Comparison of ENCODE assay signal across 15 cellular contexts in the genomic region with DNA sequence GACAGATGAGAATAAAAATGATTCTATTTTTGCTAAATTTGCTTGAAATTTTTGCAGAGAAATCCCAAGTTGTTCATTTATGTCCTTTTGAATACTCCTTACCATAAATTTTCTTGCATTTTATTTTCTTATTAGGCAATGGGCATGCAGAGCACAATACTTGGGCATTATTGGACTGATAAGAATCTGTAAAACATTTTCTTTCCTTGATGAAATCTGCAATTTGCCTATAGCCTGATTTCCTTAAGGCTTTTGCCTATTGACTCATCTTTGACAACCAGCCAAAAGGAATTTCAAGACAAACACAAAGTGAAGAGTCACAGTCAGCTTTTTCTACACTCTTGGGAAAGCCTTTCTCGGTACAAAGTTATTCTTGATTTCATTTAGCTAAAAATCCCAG. TPM values are rescaled to one million over a fixed set of nuclear protein-coding genes. Genes with fewer than 3 reads are reported as not detected.
DNase-seq lines count a peak whose midpoint lies in the region; ATAC-seq and TF ChIP-seq lines count a peak whose summit lies in the region.
"Had no signal": no experiment of that assay in that cellular context is flagged by ENCODE, and none has a peak within 500 bp of the region (broad histone marks: within the 10 kb centered on the region; RNA-seq: fewer than 3 reads in every experiment).

No MANE protein-coding gene starts in this region.

- H3K4me1 ChIP-seq in A673 (ENCODE audit: insufficient read depth, low read length, poor library complexity, severe bottlenecking): no peaks in the 10 kb centered on the region

- H3K4me3 Mint-ChIP-seq in HFFc6: peak overlapping the region; percentile 55
- H3K4me3 Mint-ChIP-seq in Calu3 (ENCODE audit: low read depth, unreplicated experiment): no peak overlapping the region
- H3K4me3 Mint-ChIP-seq in mesothelial cell of epicardium: no peak overlapping the region
- H3K4me3 Mint-ChIP-seq in stimulated activated memory B cell treated with anti-CD40 and anti-IgM and Interleukin-4, amounts not matched to agents 10 μg/mL and 1 μg/mL and 100 μg/mL, for 72 hours: no peak overlapping the region
- H3K4me3 Mint-ChIP-seq: activated B cell treated with CpG ODN at 0.5 μM for 24 hours; naive thymus-derived CD8-positive, alpha-beta T cell; stimulated activated effector memory CD8-positive, alpha-beta T cell treated with anti-CD3 and anti-CD28 coated beads, Interleukin-12 subunit alpha, Interleukin-12 subunit beta, amount 100 ng/mL, for 72 hours had no signal

- no peak overlapping the region for H3K27ac ChIP-seq in A673 (ENCODE audit: low read depth, low read length, poor library complexity, severe bottlenecking)
- H3K27ac ChIP-seq: BLaER1 treated with 17β-estradiol and CSF1 and Interleukin-3, amounts not matched to agents 10 nM and 100 nM had no signal

- H3K9me3 Mint-ChIP-seq in HFFc6 (peaks cover 32% of the 10 kb centered on the region), Calu3 (ENCODE audit: low read depth, unreplicated experiment) (peaks cover 3% of the 10 kb centered on the region), mesothelial cell of epicardium (peaks cover 24% of the 10 kb centered on the region)
- H3K9me3 Mint-ChIP-seq in stimulated activated memory B cell treated with anti-CD40 and anti-IgM and Interleukin-4, amounts not matched to agents 10 μg/mL and 1 μg/mL and 100 μg/mL, for 72 hours: peaks cover 11% of the 10 kb centered on the region

- BruUV-seq in A673 (replicated peaks; lab: Mats Ljungman, UMichigan) (no TSS peak), Calu3 (replicated peaks; lab: Mats Ljungman, UMichigan) (no TSS peak)

- no peaks in the 10 kb centered on the region for H3K27me3 Mint-ChIP-seq in HFFc6 (ENCODE audit: insufficient read depth)
- H3K27me3 Mint-ChIP-seq in Calu3 (ENCODE audit: unreplicated experiment): no peaks in the 10 kb centered on the region
- H3K27me3 Mint-ChIP-seq in mesothelial cell of epicardium (ENCODE audit: low read depth): no peaks in the 10 kb centered on the region
- H3K27me3 Mint-ChIP-seq in stimulated activated memory B cell treated with anti-CD40 and anti-IgM and Interleukin-4, amounts not matched to agents 10 μg/mL and 1 μg/mL and 100 μg/mL, for 72 hours: no peaks in the 10 kb centered on the region
- H3K27me3 Mint-ChIP-seq: activated B cell treated with CpG ODN at 0.5 μM for 24 hours had no signal

- DNase-seq in A673 (ENCODE audit: low spot score) (peak; percentile 70), HFFc6 (peak; percentile 99), astrocyte of the hippocampus (ENCODE audit: low read depth, low spot score) (peak; percentile 62), glomerular endothelial cell (ENCODE audit: extremely low read depth, low read depth, low spot score) (peak; percentile 36), Calu3 (no peak), mesothelial cell of epicardium (ENCODE audit: low spot score in 2 of 2, unreplicated experiment in 2 of 2) (no peak)
- no peak for DNase-seq in effector CD4-positive, alpha-beta T cell
- DNase-seq: activated B cell treated with CpG ODN at 0.5 μM for 24 hours; cortex of kidney; GOT3; Karpas-422; naive thymus-derived CD8-positive, alpha-beta T cell had no signal

- intact Hi-C loops in A673 (cut with micrococcal nuclease; ENCODE audit: unreplicated experiment): no loop called here
- intact Hi-C loops in Calu3 (cut with micrococcal nuclease; ENCODE audit: unreplicated experiment): no loop called here

- TF ChIP-seq CTCF in A673 (conservative IDR thresholded peaks at IDR 0.05; ENCODE audit: low read depth, low read length) (no peak), HFFc6 (IDR thresholded peaks at IDR 0.05) (no peak), Calu3 (IDR thresholded peaks at IDR 0.05; ENCODE audit: unreplicated experiment) (no peak), mesothelial cell of epicardium (IDR thresholded peaks at IDR 0.05; ENCODE audit: unreplicated experiment) (no peak)

- H3K4me3 ChIP-seq in A673 (ENCODE audit: low read depth, low read length, poor library complexity, severe bottlenecking): no peak overlapping the region
- H3K4me3 ChIP-seq: BLaER1 treated with 17β-estradiol and CSF1 and Interleukin-3, amounts not matched to agents 10 nM and 100 nM had no signal

- peaks cover 33% of the 10 kb centered on the region for H3K36me3 Mint-ChIP-seq in HFFc6 (ENCODE audit: low read depth)
- no peaks in the 10 kb centered on the region for H3K36me3 Mint-ChIP-seq in Calu3 (ENCODE audit: insufficient read depth, unreplicated experiment)
- peaks cover 4% of the 10 kb centered on the region for H3K36me3 Mint-ChIP-seq in mesothelial cell of epicardium
- no peaks in the 10 kb centered on the region for H3K36me3 Mint-ChIP-seq in stimulated activated memory B cell treated with anti-CD40 and anti-IgM and Interleukin-4, amounts not matched to agents 10 μg/mL and 1 μg/mL and 100 μg/mL, for 72 hours
- H3K36me3 Mint-ChIP-seq: naive thymus-derived CD8-positive, alpha-beta T cell; stimulated activated effector memory CD8-positive, alpha-beta T cell treated with anti-CD3 and anti-CD28 coated beads, Interleukin-12 subunit alpha, Interleukin-12 subunit beta, amount 100 ng/mL, for 72 hours had no signal

- POLR2A ChIA-PET in A673 (lab: Charles Lee; ENCODE audit: low non-redundant PET): no interaction called here

- CTCF ChIA-PET in A673 (lab: Charles Lee): no interaction called here
- CTCF ChIA-PET in Calu3 (lab: Charles Lee): no interaction called here

- H3K36me3 ChIP-seq in A673 (ENCODE audit: insufficient read depth, low read length, poor library complexity, severe bottlenecking): no peaks in the 10 kb centered on the region
- H3K36me3 ChIP-seq: BLaER1 treated with 17β-estradiol and CSF1 and Interleukin-3, amounts not matched to agents 10 nM and 100 nM had no signal

- no peaks in the 10 kb centered on the region for H3K9me3 ChIP-seq in A673 (ENCODE audit: low read depth, low read length, poor library complexity, severe bottlenecking)

- H3K4me1 Mint-ChIP-seq in HFFc6 (ENCODE audit: low read depth): peaks cover 31% of the 10 kb centered on the region
- no peaks in the 10 kb centered on the region for H3K4me1 Mint-ChIP-seq in Calu3 (ENCODE audit: low read depth, unreplicated experiment)
- H3K4me1 Mint-ChIP-seq in mesothelial cell of epicardium: no peaks in the 10 kb centered on the region
- H3K4me1 Mint-ChIP-seq in stimulated activated memory B cell treated with anti-CD40 and anti-IgM and Interleukin-4, amounts not matched to agents 10 μg/mL and 1 μg/mL and 100 μg/mL, for 72 hours: no peaks in the 10 kb centered on the region
- H3K4me1 Mint-ChIP-seq: activated B cell treated with CpG ODN at 0.5 μM for 24 hours; naive thymus-derived CD8-positive, alpha-beta T cell; stimulated activated effector memory CD8-positive, alpha-beta T cell treated with anti-CD3 and anti-CD28 coated beads, Interleukin-12 subunit alpha, Interleukin-12 subunit beta, amount 100 ng/mL, for 72 hours had no signal

- H3K27ac Mint-ChIP-seq in HFFc6 (peak overlapping the region; percentile 86), Calu3 (ENCODE audit: unreplicated experiment) (no peak overlapping the region), mesothelial cell of epicardium (no peak overlapping the region)
- no peak overlapping the region for H3K27ac Mint-ChIP-seq in stimulated activated memory B cell treated with anti-CD40 and anti-IgM and Interleukin-4, amounts not matched to agents 10 μg/mL and 1 μg/mL and 100 μg/mL, for 72 hours
- H3K27ac Mint-ChIP-seq: activated B cell treated with CpG ODN at 0.5 μM for 24 hours; naive thymus-derived CD8-positive, alpha-beta T cell; stimulated activated effector memory CD8-positive, alpha-beta T cell treated with anti-CD3 and anti-CD28 coated beads, Interleukin-12 subunit alpha, Interleukin-12 subunit beta, amount 100 ng/mL, for 72 hours had no signal

- no peak for ATAC-seq in stimulated activated memory B cell treated with anti-CD40 and anti-IgM and Interleukin-4, amounts not matched to agents 10 μg/mL and 1 μg/mL and 100 μg/mL, for 72 hours
- ATAC-seq: naive thymus-derived CD8-positive, alpha-beta T cell; stimulated activated effector memory CD8-positive, alpha-beta T cell treated with anti-CD3 and anti-CD28 coated beads, Interleukin-12 subunit alpha, Interleukin-12 subunit beta, amount 100 ng/mL, for 72 hours had no signal

- H3K27me3 ChIP-seq in A673 (replicated peaks; ENCODE audit: insufficient read depth, low read depth, low read length, poor library complexity): no peaks in the 10 kb centered on the region
- H3K27me3 ChIP-seq: BLaER1 treated with 17β-estradiol and CSF1 and Interleukin-3, amounts not matched to agents 10 nM and 100 nM had no signal

RNA-seq across cellular contexts. Expression of gene GNAT3, which starts 30.5 kb away (rescaled TPM):
- total RNA-seq in A673 (2021): not detected in 2 replicates
- under 1 TPM in 1 of 6 experiments, not detected in 5; 0.26 TPM for total RNA-seq in HFFc6 (2021; fragmentation: NEBNext Ultra II Directional; extraction: Animal tissue kit (Norgen Biotek cat#: 25700))
- not detected in 2 replicates for total RNA-seq in glomerular endothelial cell
- not detected in 2 replicates for total RNA-seq in Calu3 (2022)
- total RNA-seq in mesothelial cell of epicardium: not detected in 3 replicates
- total RNA-seq: activated B cell treated with CpG ODN at 0.5 μM for 24 hours; naive thymus-derived CD8-positive, alpha-beta T cell had no signal

Comparison
In these comparisons a context has a peak if more than half of its experiments do, and no peak if none do; other contexts are left out.
1. DNase-seq: peak in A673 (single experiment), HFFc6 (single experiment), astrocyte of the hippocampus (single experiment) and glomerular endothelial cell (single experiment); none in effector CD4-positive, alpha-beta T cell (single experiment), Calu3 (single experiment) and mesothelial cell of epicardium (0 of 2).